ENCODE assay signal across 8 cellular contexts in the genomic region with DNA sequence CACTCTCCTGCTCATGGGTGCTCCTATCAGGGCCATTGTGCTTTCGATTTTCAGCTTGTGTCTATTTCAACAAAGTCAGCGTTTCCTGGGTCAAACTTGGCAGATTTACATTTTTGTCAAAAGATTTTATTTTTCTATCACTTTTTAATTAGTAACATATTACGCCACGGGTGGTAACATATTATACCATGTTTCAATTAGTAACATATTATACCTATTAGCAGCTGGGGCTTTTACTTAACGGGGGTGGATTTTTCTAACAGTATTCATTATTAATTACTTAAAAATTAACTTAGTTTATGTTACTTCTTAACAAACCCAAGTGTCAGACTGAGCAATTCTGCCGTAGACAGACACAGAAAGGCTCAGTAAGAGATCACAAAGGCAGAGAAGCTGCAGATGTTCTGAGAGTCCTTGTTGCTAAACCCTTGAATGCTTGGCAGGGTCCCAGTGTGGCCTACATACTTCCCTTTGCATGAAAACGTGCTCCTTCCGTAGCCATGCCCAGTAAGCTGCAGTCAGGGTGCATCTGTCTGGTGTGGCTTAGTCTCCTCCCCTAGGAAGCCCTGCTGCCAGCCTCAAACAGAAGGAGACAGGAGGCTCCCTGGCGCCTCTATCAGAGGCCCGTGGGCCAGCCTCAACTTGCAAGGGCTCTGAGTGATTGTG.
DNase-seq lines count a peak whose midpoint lies in the region; TF ChIP-seq lines count a peak whose summit lies in the region.

No MANE protein-coding gene starts in this region.

- H3K4me3 Mint-ChIP-seq in HFFc6: no peak overlapping the region

- H3K36me3 ChIP-seq in brain microvascular endothelial cell (replicated peaks): no peaks in the 10 kb centered on the region

- H3K27me3 Mint-ChIP-seq in HFFc6 (ENCODE audit: insufficient read depth): no peaks in the 10 kb centered on the region

- H3K9me3 Mint-ChIP-seq in HFFc6: no peaks in the 10 kb centered on the region

- H3K27me3 ChIP-seq in brain microvascular endothelial cell (replicated peaks): no peaks in the 10 kb centered on the region

- no peak overlapping the region for H3K4me3 ChIP-seq in brain microvascular endothelial cell (ENCODE audit: low read depth, low read length)

- peaks cover 42% of the 10 kb centered on the region for H3K4me1 Mint-ChIP-seq in HFFc6 (ENCODE audit: low read depth)

- TF ChIP-seq CTCF in HFFc6 (IDR thresholded peaks at IDR 0.05) (no peak), brain microvascular endothelial cell (IDR thresholded peaks at IDR 0.05; ENCODE audit: low read depth, low read length, missing control alignments) (no peak)

- H3K36me3 Mint-ChIP-seq in HFFc6 (ENCODE audit: low read depth): no peaks in the 10 kb centered on the region; the same call in 1 of the 2 replicates

- DNase-seq in EL (peak; percentile 47), HFFc6 (peak; percentile 46), NCI-H446 (lab: John Stamatoyannopoulos, UW) (peak; percentile 76 to 94), kidney glomerular epithelial cell (lab: John Stamatoyannopoulos, UW) (peak; percentile 79), brain microvascular endothelial cell (no peak), GM19238 (ENCODE audit: insufficient read length, low spot score) (no peak), NCI-H82 (lab: John Stamatoyannopoulos, UW) (no peak)
- no peak for DNase-seq in activated CD4-positive, CD25-positive, alpha-beta regulatory T cell (lab: John Stamatoyannopoulos, UW)

- in situ Hi-C loops in brain microvascular endothelial cell (cut with HindIII; ENCODE audit: low pct_ligation_motif_present, low sequenced_read_pairs): no loop called here

- H3K27ac Mint-ChIP-seq in HFFc6: peak overlapping the region; percentile 42; the same call in 1 of the 2 replicates

- no peak overlapping the region for H3K27ac ChIP-seq in brain microvascular endothelial cell

Comparison
In these comparisons a context has a peak if more than half of its experiments do, and no peak if none do; other contexts are left out.
1. DNase-seq: peak in EL (single experiment), HFFc6 (single experiment), NCI-H446 (2 of 2) and kidney glomerular epithelial cell (single experiment); none in brain microvascular endothelial cell (single experiment), activated CD4-positive, CD25-positive, alpha-beta regulatory T cell (0 of 4), GM19238 (single experiment) and NCI-H82 (single experiment).